Comparison of ENCODE assay signal across 11 cellular contexts in the genomic region with DNA sequence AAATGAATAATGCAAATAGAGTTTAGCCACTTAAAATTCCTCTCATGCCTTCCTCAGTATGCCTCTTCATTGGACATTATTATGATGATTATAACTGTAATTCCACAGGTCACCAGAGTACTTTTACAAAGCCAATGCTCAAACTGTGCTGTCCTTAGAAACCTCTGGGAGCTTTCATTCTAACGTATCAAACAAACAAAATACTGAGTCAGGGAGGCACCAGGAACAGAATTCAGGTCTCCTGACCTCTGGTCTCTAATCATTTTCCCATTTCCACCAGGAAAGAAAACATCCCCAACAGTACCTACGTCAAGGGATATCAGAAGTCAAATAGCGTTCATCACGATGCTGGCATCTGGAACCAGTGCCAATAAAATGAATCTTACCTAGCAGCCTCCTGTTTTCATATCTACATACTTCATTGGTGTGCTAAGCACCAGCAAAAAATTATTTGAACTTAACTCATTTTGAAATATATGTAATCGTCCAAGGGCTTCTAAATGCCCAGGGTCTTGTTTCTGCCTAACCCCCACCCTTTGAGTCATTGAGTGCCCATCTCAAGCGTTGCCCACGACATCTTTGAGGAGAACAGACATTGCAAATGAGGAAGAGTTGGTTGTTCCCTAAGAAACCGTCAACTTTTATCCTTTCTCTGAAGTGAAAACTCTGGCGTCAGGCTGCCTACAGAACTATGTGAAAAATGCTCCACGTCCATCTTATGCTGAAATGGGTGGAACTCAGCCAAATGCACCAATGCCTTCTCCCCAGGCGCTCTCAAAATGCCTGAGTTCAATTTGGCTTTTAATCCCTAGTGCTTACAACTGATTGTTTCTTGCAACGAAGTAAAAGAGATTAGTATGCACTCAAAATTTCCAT. TPM values are rescaled to one million over a fixed set of nuclear protein-coding genes. Genes with fewer than 3 reads are reported as not detected.
DNase-seq lines count a peak whose midpoint lies in the region; ATAC-seq, FAIRE-seq and TF ChIP-seq lines count a peak whose summit lies in the region.
"Had no signal": no experiment of that assay in that cellular context is flagged by ENCODE, and none has a peak within 500 bp of the region (broad histone marks: within the 10 kb centered on the region; RNA-seq: fewer than 3 reads in every experiment).

No MANE protein-coding gene starts in this region.

- H3K4me1 ChIP-seq in HepG2 (ENCODE audit: insufficient read depth, low read length) (peaks cover 55% of the 10 kb centered on the region), subcutaneous abdominal adipose tissue (ENCODE audit: control insufficient read depth in 5 of 5, insufficient read depth in 5 of 5, low read length in 5 of 5) (peaks cover 0 to 52% (median 44%) of the 10 kb centered on the region in 5 donors)

- no peak overlapping the region for H2AFZ ChIP-seq in HepG2 (ENCODE audit: low read length)

- no peak for TF ChIP-seq CTCF in HepG2 (CRISPR knock-in tag; IDR thresholded peaks at IDR 0.05)

- no peak for TF ChIP-seq RAD21 in HepG2 (CRISPR knock-in tag; IDR thresholded peaks at IDR 0.05)

- no peak for FAIRE-seq in HepG2 (lab: Jason Lieb, UNC)
- FAIRE-seq: colon had no signal

- H3K79me2 ChIP-seq in HepG2 (ENCODE audit: insufficient read depth, low read length), result peaks cover 57% of the 10 kb centered on the region

- H3K36me3 ChIP-seq in HepG2 (replicated peaks in 1 of 2; ENCODE audit: control insufficient read depth in 1 of 2, insufficient read depth in 2 of 2, low read length in 2 of 2) (peaks cover 44 to 88% of the 10 kb centered on the region in 2 experiments), subcutaneous abdominal adipose tissue (ENCODE audit: control insufficient read depth in 5 of 5, insufficient read depth in 5 of 5, low read length in 5 of 5) (peaks cover 6 to 43% (median 31%) of the 10 kb centered on the region in 5 donors)

- intact Hi-C loops in HepG2 (cut with micrococcal nuclease; ENCODE audit: unreplicated experiment), result no loop called here

- H4K20me1 ChIP-seq in HepG2 (ENCODE audit: insufficient read depth, low read length), result peaks cover 89% of the 10 kb centered on the region

- 96% methylated on average over 12 of the region's 12 CpGs for WGBS in HepG2 (ENCODE audit: low lambda C conversion rate)

- DNase-seq in NCI-H1048 (lab: John Stamatoyannopoulos, UW) (peak; percentile 36), dermis microvascular lymphatic vessel endothelial cell (ENCODE audit: low read depth in 2 of 2) (peak; percentile 93 to 99), HepG2 (ENCODE audit: low spot score) (no peak), ACHN (no peak)
- no peak for DNase-seq in stimulated activated naive CD8-positive, alpha-beta T cell treated with anti-CD3 and anti-CD28 coated beads, Interleukin-15, Interleukin-2, amounts not matched to agents 100 U/mL and 50 U/mL, for 24 hours
- DNase-seq: activated CD8-positive, alpha-beta memory T cell treated with anti-CD3 and anti-CD28 coated beads for 24 hours; DND-41 had no signal

- ATAC-seq in HepG2 (no peak), HG02623 (IDR thresholded peaks at IDR 0.05; ENCODE audit: unreplicated experiment) (no peak), GM21423 (IDR thresholded peaks at IDR 0.05; ENCODE audit: unreplicated experiment) (no peak)
- no peak for ATAC-seq in stimulated activated naive CD8-positive, alpha-beta T cell treated with anti-CD3 and anti-CD28 coated beads, Interleukin-15, Interleukin-2, amounts not matched to agents 100 U/mL and 50 U/mL, for 24 hours

- no TSS peak for BruUV-seq in HepG2 (replicated peaks; lab: Mats Ljungman, UMichigan)

- POLR2A ChIA-PET in HepG2 (lab: Yijun Ruan, JAX), result no interaction called here

- no peak overlapping the region for H3K9ac ChIP-seq in HepG2 (ENCODE audit: insufficient read depth, low read depth, low read length)
- H3K9ac ChIP-seq in subcutaneous abdominal adipose tissue (ENCODE audit: low read length in 5 of 5), result no peak overlapping the region

- no peaks in the 10 kb centered on the region for H3K27me3 ChIP-seq in HepG2 (ENCODE audit: control insufficient read depth in 1 of 2, insufficient read depth in 2 of 2, low read length in 2 of 2)
- no peaks in the 10 kb centered on the region for H3K27me3 ChIP-seq in subcutaneous abdominal adipose tissue (ENCODE audit: control insufficient read depth in 5 of 5, insufficient read depth in 4 of 5, low read length in 5 of 5)

- TF ChIP-seq EP300 in HepG2 (IDR thresholded peaks at IDR 0.05; ENCODE audit: low read depth in 2 of 2, low read length in 2 of 2) (no peak), HepG2 (CRISPR knock-in tag; IDR thresholded peaks at IDR 0.05; ENCODE audit: borderline replicate concordance) (no peak)

- no peak overlapping the region for H3K4me2 ChIP-seq in HepG2 (ENCODE audit: low read depth, low read length)

- in situ Hi-C loops in HepG2 (cut with HindIII; ENCODE audit: extremely low pct_ligation_motif_present, low pct_unique_long_range_greater_than_20kb) (no loop called here), ACHN (cut with HindIII; ENCODE audit: low pct_ligation_motif_present, low pct_unique_long_range_greater_than_20kb, low sequenced_read_pairs) (no loop called here)

- H3K9me3 ChIP-seq in HepG2 (ENCODE audit: low read length), result no peaks in the 10 kb centered on the region
- H3K9me3 ChIP-seq in subcutaneous abdominal adipose tissue (ENCODE audit: control insufficient read depth in 5 of 5, low read length in 5 of 5), result no peaks in the 10 kb centered on the region

- CTCF ChIA-PET in HepG2 (lab: Yijun Ruan, JAX; ENCODE audit: low intra/inter-chr PET ratio, low total read pairs), result no interaction called here

- H3K4me3 ChIP-seq in HepG2 (replicated peaks in 1 of 3; ENCODE audit: insufficient read depth in 1 of 3, low read depth in 2 of 3, low read length in 3 of 3) (no peak overlapping the region), subcutaneous abdominal adipose tissue (ENCODE audit: low read depth in 1 of 5, low read length in 5 of 5) (no peak overlapping the region)

- TF ChIP-seq POLR2A in HepG2 (IDR thresholded peaks at IDR 0.05; ENCODE audit: insufficient read depth in 1 of 2, low read depth in 2 of 2, low read length in 2 of 2), result no peak; a peak in 1 of 4 replicates

- H3K27ac ChIP-seq in HepG2 (ENCODE audit: extremely low read length, insufficient read depth, low read length) (no peak overlapping the region), subcutaneous abdominal adipose tissue (ENCODE audit: low read depth, low read length) (peak overlapping the region; percentile 66)

TF ChIP-seq in HepG2, 621 proteins besides CTCF, POLR2A, EP300 and RAD21:
- peak; percentile 39; the same call in 1 of the 2 replicates for TF ChIP-seq POLR2G (IDR thresholded peaks at IDR 0.05; ENCODE audit: low read depth, low read length)
- TF ChIP-seq PAF1 (CRISPR knock-in tag; IDR thresholded peaks at IDR 0.05), result 0 out of 2 replicates have a peak, but pooled peaks have one; percentile 19
- TF ChIP-seq ERF (CRISPR knock-in tag; IDR thresholded peaks at IDR 0.05), result 0 out of 2 replicates have a peak, but pooled peaks have one; percentile 23
- no peak for TF ChIP-seq DNMT1 (CRISPR knock-in tag; IDR thresholded peaks at IDR 0.05)
- no peak for TF ChIP-seq HOXA3 (CRISPR knock-in tag; IDR thresholded peaks at IDR 0.05)
- 0 out of 2 replicates have a peak, but pooled peaks have one; percentile 68 for TF ChIP-seq ZNF816 (CRISPR knock-in tag; IDR thresholded peaks at IDR 0.05; ENCODE audit: borderline replicate concordance)
- peak; percentile 10; the same call in 1 of the 2 replicates for TF ChIP-seq SSRP1 (CRISPR knock-in tag; IDR thresholded peaks at IDR 0.05)
- 0 out of 2 replicates have a peak, but pooled peaks have one; percentile 20 for TF ChIP-seq POLR2AphosphoS2 (IDR thresholded peaks at IDR 0.05; ENCODE audit: low read depth, low read length)
- TF ChIP-seq ELF1 (CRISPR knock-in tag; IDR thresholded peaks at IDR 0.05), result no peak
- peak; percentile 72 for TF ChIP-seq RBM22 (optimal IDR thresholded peaks at IDR 0.05; ENCODE audit: low read length)
- 0 out of 2 replicates have a peak, but pooled peaks have one; percentile 41 for TF ChIP-seq ZNF567 (CRISPR knock-in tag; IDR thresholded peaks at IDR 0.05; ENCODE audit: borderline replicate concordance)
- peak; percentile 42 for TF ChIP-seq POLR2AphosphoS5 (IDR thresholded peaks at IDR 0.05; ENCODE audit: low read depth, low read length)

RNA-seq across cellular contexts. Expression of a gene that starts 37.8 kb away (rescaled TPM):
- total RNA-seq in dermis microvascular lymphatic vessel endothelial cell (51.6 and 85.7 TPM in 2 replicates), HepG2 (2016; rRNA removed; fragmentation: Illumina TruSeq; extraction: Trizol) (27.1 and 31.4 TPM in 2 replicates)
- 3.1 and 3.2 TPM in 2 replicates for total RNA-seq in HepG2 (2016; cell fraction: cytosol; rRNA removed; fragmentation: Illumina TruSeq; extraction: Trizol; ENCODE audit: low read depth)
- total RNA-seq in HepG2 (2016; cell fraction: insoluble cytoplasmic fraction; rRNA removed; fragmentation: Illumina TruSeq; extraction: Trizol), result 25.2 and 29.8 TPM in 2 replicates
- 11.6 and 12.3 TPM in 2 replicates for total RNA-seq in HepG2 (2016; cell fraction: membrane; rRNA removed; fragmentation: Illumina TruSeq; extraction: Trizol)
- 24.2 and 25.4 TPM in 2 replicates for total RNA-seq in HepG2 (2016; cell fraction: nucleus; rRNA removed; fragmentation: Illumina TruSeq; extraction: Trizol)
- 363 and 389 TPM in 2 replicates for polyA plus RNA-seq in HepG2 (2011; rRNA removed)
- polyA plus RNA-seq in HepG2 (2011; cell fraction: cytosol; rRNA removed), result 249 and 284 TPM in 2 replicates
- 241 and 254 TPM in 2 replicates for polyA plus RNA-seq in HepG2 (2011; cell fraction: nucleus; rRNA removed)
- polyA plus RNA-seq in HepG2 (2012), result 141 and 166 TPM in 2 replicates
- 1.5 and 2.0 TPM in 2 replicates for polyA plus RNA-seq in HepG2 (2016; cell fraction: cytosol; fragmentation: Illumina TruSeq; extraction: Trizol; ENCODE audit: low read depth)
- polyA plus RNA-seq in HepG2 (2016; cell fraction: insoluble cytoplasmic fraction; fragmentation: Illumina TruSeq; extraction: Trizol; ENCODE audit: low read depth), result 26.5 and 29.0 TPM in 2 replicates
- polyA plus RNA-seq in HepG2 (2016; cell fraction: membrane; fragmentation: Illumina TruSeq; extraction: Trizol; ENCODE audit: low read depth), result 4.0 and 4.8 TPM in 2 replicates
- 28.0 and 29.7 TPM in 2 replicates for polyA plus RNA-seq in HepG2 (2016; cell fraction: nucleus; fragmentation: Illumina TruSeq; extraction: Trizol; ENCODE audit: insufficient read depth, low read depth)
- 3.4 and 577 TPM in 2 replicates for polyA minus RNA-seq in HepG2 (2011; rRNA and poly(A)+ RNA removed; ENCODE audit: low replicate concordance)
- polyA minus RNA-seq in HepG2 (2011; cell fraction: cytosol; rRNA and poly(A)+ RNA removed), result 263 and 295 TPM in 2 replicates
- polyA minus RNA-seq in HepG2 (2011; cell fraction: nucleus; rRNA and poly(A)+ RNA removed), result 268 and 334 TPM in 2 replicates

Comparison
In these comparisons a context has a peak if more than half of its experiments do, and no peak if none do; other contexts are left out.
1. DNase-seq: peak in NCI-H1048 (single experiment) and dermis microvascular lymphatic vessel endothelial cell (2 of 2); none in HepG2 (single experiment), ACHN (single experiment) and stimulated activated naive CD8-positive, alpha-beta T cell treated with anti-CD3 and anti-CD28 coated beads, Interleukin-15, Interleukin-2, amounts not matched to agents 100 U/mL and 50 U/mL, for 24 hours (single experiment).